14 cellular contexts compared by ENCODE assay signal in the genomic region with DNA sequence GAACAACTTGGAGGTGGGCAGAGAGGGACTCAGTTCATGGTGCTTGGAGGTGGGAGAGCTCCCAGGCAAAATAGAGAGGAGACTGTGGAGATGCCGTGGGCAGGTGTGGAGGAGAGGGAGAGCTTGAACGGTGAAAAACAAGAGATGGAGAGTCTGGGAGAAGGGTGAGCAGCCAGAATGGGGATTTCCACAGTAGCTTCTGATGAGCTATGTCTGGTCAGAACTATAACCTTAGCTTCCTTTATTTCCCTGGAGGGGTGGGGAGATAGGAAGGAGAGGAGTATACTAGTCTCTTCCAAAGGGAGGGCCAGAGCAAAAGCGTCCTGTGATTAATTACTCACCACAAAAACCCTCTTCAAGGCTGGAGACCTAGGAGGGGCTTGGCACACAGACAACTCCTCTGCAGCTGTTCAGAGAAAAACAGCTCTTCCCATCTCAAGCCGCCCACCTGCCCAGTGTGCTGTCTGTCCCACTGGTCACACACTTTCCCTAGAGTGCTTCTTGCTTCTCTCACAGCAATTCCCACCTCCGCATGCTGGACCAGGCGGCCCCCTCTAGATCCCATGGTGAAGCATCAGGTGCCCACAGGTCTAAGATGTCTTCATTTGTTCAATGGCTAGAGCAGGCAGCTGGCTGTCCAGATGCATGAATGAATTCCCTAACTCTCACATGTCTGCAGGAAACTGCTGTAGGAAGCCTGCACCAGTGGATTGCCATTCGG. TPM values are rescaled to one million over a fixed set of nuclear protein-coding genes. Genes with fewer than 3 reads are reported as not detected.
A peak's percentile ranks its signal among the peaks of the same experiment; 100 is the strongest.
DNase-seq lines count a peak whose midpoint lies in the region; ATAC-seq and TF ChIP-seq lines count a peak whose summit lies in the region.
"Had no signal": no experiment of that assay in that cellular context is flagged by ENCODE, and none has a peak within 500 bp of the region (broad histone marks: within the 10 kb centered on the region; RNA-seq: fewer than 3 reads in every experiment).

No MANE protein-coding gene starts in this region.

- peaks cover 5% of the 10 kb centered on the region for H3K27me3 Mint-ChIP-seq in neural progenitor cell (ENCODE audit: insufficient read depth, low read depth)

- H3K4me2 ChIP-seq in neural progenitor cell = no peak overlapping the region

- DNase-seq in DMS79 (lab: John Stamatoyannopoulos, UW) (peak; percentile 47), NCI-H345 (lab: John Stamatoyannopoulos, UW) (peak; percentile 48), cardiac fibroblast (ENCODE audit: low read depth in 2 of 2) (peak; percentile 58 to 82), neural progenitor cell (ENCODE audit: low spot score) (no peak), COR-L47 (lab: John Stamatoyannopoulos, UW) (no peak), foreskin melanocyte (no peak), HuH-7 (ENCODE audit: low spot score) (no peak)
- DNase-seq: cerebellar nuclear complex, lower lobe of right lung, SHP77 treated with DMSO at 0.1 percent for 48 hours had no signal

- TF ChIP-seq CTCF in cardiac fibroblast (IDR thresholded peaks at IDR 0.05; ENCODE audit: low read depth, low read length) (no peak), neural progenitor cell (IDR thresholded peaks at IDR 0.05) (no peak)

- H3K79me2 ChIP-seq in neural progenitor cell (ENCODE audit: low read depth) = no peaks in the 10 kb centered on the region

- H3K27me3 ChIP-seq in neural progenitor cell = peaks cover 59% of the 10 kb centered on the region
- H3K27me3 ChIP-seq: BLaER1 treated with 17β-estradiol and CSF1 and Interleukin-3, amounts not matched to agents 10 nM and 100 nM; tibial nerve had no signal

- peaks cover 25% of the 10 kb centered on the region for H3K4me1 Mint-ChIP-seq in neural progenitor cell

- H3K4me3 Mint-ChIP-seq in neural progenitor cell = no peak overlapping the region

- peaks cover 2% of the 10 kb centered on the region for H3K9me3 Mint-ChIP-seq in neural progenitor cell

- peak overlapping the region; percentile 57 for H3K27ac Mint-ChIP-seq in neural progenitor cell
- H3K27ac Mint-ChIP-seq: progenitor cell of endocrine pancreas had no signal

- ATAC-seq in HG03342 (IDR thresholded peaks at IDR 0.05; ENCODE audit: unreplicated experiment) = no peak
- ATAC-seq: lower lobe of right lung had no signal

- H3K36me3 Mint-ChIP-seq in neural progenitor cell = no peaks in the 10 kb centered on the region

- H3K36me3 ChIP-seq in neural progenitor cell = no peaks in the 10 kb centered on the region
- H3K36me3 ChIP-seq: BLaER1 treated with 17β-estradiol and CSF1 and Interleukin-3, amounts not matched to agents 10 nM and 100 nM; lower lobe of right lung; tibial nerve had no signal

- no peaks in the 10 kb centered on the region for H3K9me3 ChIP-seq in neural progenitor cell (ENCODE audit: low read depth)
- H3K9me3 ChIP-seq: BLaER1 treated with 17β-estradiol and CSF1 and Interleukin-3, amounts not matched to agents 10 nM and 100 nM; lower lobe of right lung; tibial nerve had no signal

- no peak overlapping the region for H3K27ac ChIP-seq in neural progenitor cell
- H3K27ac ChIP-seq: BLaER1 treated with 17β-estradiol and CSF1 and Interleukin-3, amounts not matched to agents 10 nM and 100 nM; lower lobe of right lung had no signal

- H2AFZ ChIP-seq in neural progenitor cell (replicated peaks) = no peak overlapping the region

- no peak overlapping the region for H3K4me3 ChIP-seq in cardiac fibroblast (replicated peaks in 1 of 2; ENCODE audit: low read depth in 2 of 2, low read length in 2 of 2)
- no peak overlapping the region for H3K4me3 ChIP-seq in neural progenitor cell
- H3K4me3 ChIP-seq: BLaER1 treated with 17β-estradiol and CSF1 and Interleukin-3, amounts not matched to agents 10 nM and 100 nM; lower lobe of right lung; tibial nerve had no signal

- no peak overlapping the region for H3K9ac ChIP-seq in neural progenitor cell
- H3K9ac ChIP-seq: BLaER1 treated with 17β-estradiol and CSF1 and Interleukin-3, amounts not matched to agents 10 nM and 100 nM had no signal

- no peaks in the 10 kb centered on the region for H3F3A ChIP-seq in neural progenitor cell (ENCODE audit: low read depth)

- no peaks in the 10 kb centered on the region for H4K20me1 ChIP-seq in neural progenitor cell (ENCODE audit: low read depth)
- H4K20me1 ChIP-seq: BLaER1 treated with 17β-estradiol and CSF1 and Interleukin-3, amounts not matched to agents 10 nM and 100 nM had no signal

- peaks cover 16% of the 10 kb centered on the region for H3K4me1 ChIP-seq in neural progenitor cell
- H3K4me1 ChIP-seq: BLaER1 treated with 17β-estradiol and CSF1 and Interleukin-3, amounts not matched to agents 10 nM and 100 nM; lower lobe of right lung had no signal

RNA-seq across cellular contexts. Expression of a gene that starts 41.9 kb away (rescaled TPM):
- total RNA-seq in neural progenitor cell (ENCODE audit: low replicate concordance) = not detected in 2 replicates
- total RNA-seq: lower lobe of right lung, progenitor cell of endocrine pancreas, tibial nerve had no signal

RNA-seq across cellular contexts. Expression of a gene that starts 52.0 kb away (rescaled TPM):
- total RNA-seq in neural progenitor cell (ENCODE audit: low replicate concordance) = 0.19 and 0.50 TPM in 2 replicates

Comparison
In these comparisons a context has a peak if more than half of its experiments do, and no peak if none do; other contexts are left out.
1. DNase-seq: peak in DMS79 (single experiment), NCI-H345 (single experiment) and cardiac fibroblast (2 of 2); none in neural progenitor cell (single experiment), COR-L47 (single experiment), foreskin melanocyte (single experiment) and HuH-7 (single experiment).